ENCODE assay signal across 1 cellular context in the genomic region with DNA sequence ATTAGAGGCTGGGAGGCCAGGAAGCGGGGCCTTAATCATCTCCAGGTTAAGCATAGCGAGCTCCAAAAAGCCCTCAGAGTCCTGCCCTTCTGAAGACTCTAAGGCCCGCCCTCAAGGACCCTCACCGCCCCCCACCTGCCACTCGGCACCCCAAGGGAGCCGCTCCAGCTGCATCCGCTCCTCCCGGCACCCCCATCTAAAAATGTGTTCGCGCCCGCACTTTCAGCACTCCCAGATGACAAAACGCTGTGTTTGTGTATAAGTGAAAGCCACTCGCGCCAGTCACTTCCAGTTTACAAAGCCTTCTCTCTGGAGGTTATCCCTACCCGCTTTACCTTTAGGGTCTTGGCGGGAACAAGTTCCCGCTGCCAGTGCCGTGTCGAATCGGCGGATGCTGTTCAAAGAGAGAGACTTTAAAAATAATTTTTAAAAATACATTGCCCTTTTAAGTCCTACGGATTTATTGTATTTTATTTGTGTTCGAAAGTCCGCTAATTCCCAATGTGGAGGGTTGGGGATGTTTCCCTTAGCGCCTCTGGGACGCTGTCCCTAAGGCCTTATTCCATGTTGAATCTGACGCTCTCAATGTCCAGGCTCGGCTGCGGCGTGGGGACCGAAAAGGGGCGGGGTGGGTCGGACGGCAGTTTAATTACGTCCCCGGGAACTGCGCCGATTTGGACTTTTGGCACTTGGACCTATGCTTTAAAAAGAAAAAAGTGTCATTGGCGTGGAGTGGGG.
TF ChIP-seq lines count a peak whose summit lies in the region.

A gene (minus strand): TSS at position 64 of the 738 bp plus-strand sequence. CDS start 900 bp downstream, outside the sequence.
A gene with protein sequence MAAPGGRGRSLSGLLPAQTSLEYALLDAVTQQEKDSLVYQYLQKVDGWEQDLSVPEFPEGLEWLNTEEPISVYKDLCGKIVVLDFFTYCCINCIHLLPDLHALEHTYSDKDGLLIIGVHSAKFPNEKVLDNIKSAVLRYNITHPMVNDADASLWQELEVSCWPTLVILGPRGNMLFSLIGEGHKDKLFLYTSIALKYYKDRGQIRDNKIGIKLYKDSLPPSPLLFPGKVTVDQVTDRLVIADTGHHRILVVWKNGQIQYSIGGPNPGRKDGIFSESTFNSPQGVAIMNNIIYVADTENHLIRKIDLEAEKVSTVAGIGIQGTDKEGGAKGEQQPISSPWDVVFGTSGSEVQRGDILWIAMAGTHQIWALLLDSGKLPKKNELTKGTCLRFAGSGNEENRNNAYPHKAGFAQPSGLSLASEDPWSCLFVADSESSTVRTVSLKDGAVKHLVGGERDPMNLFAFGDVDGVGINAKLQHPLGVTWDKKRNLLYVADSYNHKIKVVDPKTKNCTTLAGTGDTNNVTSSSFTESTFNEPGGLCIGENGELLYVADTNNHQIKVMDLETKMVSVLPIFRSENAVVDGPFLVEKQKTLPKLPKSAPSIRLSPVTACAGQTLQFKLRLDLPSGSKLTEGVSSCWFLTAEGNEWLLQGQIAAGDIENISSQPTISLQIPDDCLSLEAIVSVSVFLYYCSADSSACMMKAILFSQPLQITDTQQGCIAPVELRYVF (plus strand): TSS at position 643 of the 738 bp plus-strand sequence. CDS start 212 bp downstream, outside the sequence.

TF ChIP-seq in K562, 482 proteins besides CTCF, POLR2A, EP300 and RAD21 (continued from another document):
- TF ChIP-seq, protein P1, sequence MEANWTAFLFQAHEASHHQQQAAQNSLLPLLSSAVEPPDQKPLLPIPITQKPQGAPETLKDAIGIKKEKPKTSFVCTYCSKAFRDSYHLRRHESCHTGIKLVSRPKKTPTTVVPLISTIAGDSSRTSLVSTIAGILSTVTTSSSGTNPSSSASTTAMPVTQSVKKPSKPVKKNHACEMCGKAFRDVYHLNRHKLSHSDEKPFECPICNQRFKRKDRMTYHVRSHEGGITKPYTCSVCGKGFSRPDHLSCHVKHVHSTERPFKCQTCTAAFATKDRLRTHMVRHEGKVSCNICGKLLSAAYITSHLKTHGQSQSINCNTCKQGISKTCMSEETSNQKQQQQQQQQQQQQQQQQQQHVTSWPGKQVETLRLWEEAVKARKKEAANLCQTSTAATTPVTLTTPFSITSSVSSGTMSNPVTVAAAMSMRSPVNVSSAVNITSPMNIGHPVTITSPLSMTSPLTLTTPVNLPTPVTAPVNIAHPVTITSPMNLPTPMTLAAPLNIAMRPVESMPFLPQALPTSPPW (CRISPR knock-in tag; IDR thresholded peaks at IDR 0.05) = peak; percentile 81
- TF ChIP-seq ZNF644 (tag; IDR thresholded peaks at IDR 0.05; ENCODE audit: low read depth) = 0 out of 2 replicates have a peak, but pooled peaks have one; percentile 23
- peak; percentile 88; the same call in 1 of the 2 replicates for TF ChIP-seq GTF2E2 (tag; IDR thresholded peaks at IDR 0.05)
- TF ChIP-seq ETV5 (CRISPR knock-in tag; IDR thresholded peaks at IDR 0.05; ENCODE audit: low read depth) = peak; percentile 28; the same call in 1 of the 2 replicates
- TF ChIP-seq ASH1L (IDR thresholded peaks at IDR 0.05; ENCODE audit: borderline replicate concordance, low read depth, partially characterized antibody) = no peak
- no peak for TF ChIP-seq NFYB (IDR thresholded peaks at IDR 0.05; ENCODE audit: extremely low read depth, insufficient read length)
- TF ChIP-seq SUPT5H (IDR thresholded peaks at IDR 0.05) = peak; percentile 56; the same call in 1 of the 2 replicates
- peak; percentile 100 for TF ChIP-seq ZEB2 (IDR thresholded peaks at IDR 0.05)
- no peak for TF ChIP-seq ZNF75A (CRISPR knock-in tag; IDR thresholded peaks at IDR 0.05)
- TF ChIP-seq, protein P2, sequence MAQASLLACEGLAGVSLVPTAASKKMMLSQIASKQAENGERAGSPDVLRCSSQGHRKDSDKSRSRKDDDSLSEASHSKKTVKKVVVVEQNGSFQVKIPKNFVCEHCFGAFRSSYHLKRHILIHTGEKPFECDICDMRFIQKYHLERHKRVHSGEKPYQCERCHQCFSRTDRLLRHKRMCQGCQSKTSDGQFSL (CRISPR knock-in tag; IDR thresholded peaks at IDR 0.05) = peak; percentile 91
- TF ChIP-seq, protein P2 (tag; IDR thresholded peaks at IDR 0.05) = peak in 1 of 2 experiments; percentile 94; a peak in 2 of 4 replicates
- peak; percentile 59; the same call in 1 of the 2 replicates for TF ChIP-seq ETV1 (tag; conservative IDR thresholded peaks at IDR 0.05; ENCODE audit: low read depth)
- no peak for TF ChIP-seq TEAD2 (tag; IDR thresholded peaks at IDR 0.05)
- peak; percentile 42; the same call in 1 of the 2 replicates for TF ChIP-seq MYC (IDR thresholded peaks at IDR 0.05; ENCODE audit: low read depth, low read length)
- TF ChIP-seq MYC (CRISPR knock-in tag; IDR thresholded peaks at IDR 0.05; ENCODE audit: borderline replicate concordance, low read depth) = peak; percentile 57; the same call in 1 of the 2 replicates
- TF ChIP-seq, protein P3, sequence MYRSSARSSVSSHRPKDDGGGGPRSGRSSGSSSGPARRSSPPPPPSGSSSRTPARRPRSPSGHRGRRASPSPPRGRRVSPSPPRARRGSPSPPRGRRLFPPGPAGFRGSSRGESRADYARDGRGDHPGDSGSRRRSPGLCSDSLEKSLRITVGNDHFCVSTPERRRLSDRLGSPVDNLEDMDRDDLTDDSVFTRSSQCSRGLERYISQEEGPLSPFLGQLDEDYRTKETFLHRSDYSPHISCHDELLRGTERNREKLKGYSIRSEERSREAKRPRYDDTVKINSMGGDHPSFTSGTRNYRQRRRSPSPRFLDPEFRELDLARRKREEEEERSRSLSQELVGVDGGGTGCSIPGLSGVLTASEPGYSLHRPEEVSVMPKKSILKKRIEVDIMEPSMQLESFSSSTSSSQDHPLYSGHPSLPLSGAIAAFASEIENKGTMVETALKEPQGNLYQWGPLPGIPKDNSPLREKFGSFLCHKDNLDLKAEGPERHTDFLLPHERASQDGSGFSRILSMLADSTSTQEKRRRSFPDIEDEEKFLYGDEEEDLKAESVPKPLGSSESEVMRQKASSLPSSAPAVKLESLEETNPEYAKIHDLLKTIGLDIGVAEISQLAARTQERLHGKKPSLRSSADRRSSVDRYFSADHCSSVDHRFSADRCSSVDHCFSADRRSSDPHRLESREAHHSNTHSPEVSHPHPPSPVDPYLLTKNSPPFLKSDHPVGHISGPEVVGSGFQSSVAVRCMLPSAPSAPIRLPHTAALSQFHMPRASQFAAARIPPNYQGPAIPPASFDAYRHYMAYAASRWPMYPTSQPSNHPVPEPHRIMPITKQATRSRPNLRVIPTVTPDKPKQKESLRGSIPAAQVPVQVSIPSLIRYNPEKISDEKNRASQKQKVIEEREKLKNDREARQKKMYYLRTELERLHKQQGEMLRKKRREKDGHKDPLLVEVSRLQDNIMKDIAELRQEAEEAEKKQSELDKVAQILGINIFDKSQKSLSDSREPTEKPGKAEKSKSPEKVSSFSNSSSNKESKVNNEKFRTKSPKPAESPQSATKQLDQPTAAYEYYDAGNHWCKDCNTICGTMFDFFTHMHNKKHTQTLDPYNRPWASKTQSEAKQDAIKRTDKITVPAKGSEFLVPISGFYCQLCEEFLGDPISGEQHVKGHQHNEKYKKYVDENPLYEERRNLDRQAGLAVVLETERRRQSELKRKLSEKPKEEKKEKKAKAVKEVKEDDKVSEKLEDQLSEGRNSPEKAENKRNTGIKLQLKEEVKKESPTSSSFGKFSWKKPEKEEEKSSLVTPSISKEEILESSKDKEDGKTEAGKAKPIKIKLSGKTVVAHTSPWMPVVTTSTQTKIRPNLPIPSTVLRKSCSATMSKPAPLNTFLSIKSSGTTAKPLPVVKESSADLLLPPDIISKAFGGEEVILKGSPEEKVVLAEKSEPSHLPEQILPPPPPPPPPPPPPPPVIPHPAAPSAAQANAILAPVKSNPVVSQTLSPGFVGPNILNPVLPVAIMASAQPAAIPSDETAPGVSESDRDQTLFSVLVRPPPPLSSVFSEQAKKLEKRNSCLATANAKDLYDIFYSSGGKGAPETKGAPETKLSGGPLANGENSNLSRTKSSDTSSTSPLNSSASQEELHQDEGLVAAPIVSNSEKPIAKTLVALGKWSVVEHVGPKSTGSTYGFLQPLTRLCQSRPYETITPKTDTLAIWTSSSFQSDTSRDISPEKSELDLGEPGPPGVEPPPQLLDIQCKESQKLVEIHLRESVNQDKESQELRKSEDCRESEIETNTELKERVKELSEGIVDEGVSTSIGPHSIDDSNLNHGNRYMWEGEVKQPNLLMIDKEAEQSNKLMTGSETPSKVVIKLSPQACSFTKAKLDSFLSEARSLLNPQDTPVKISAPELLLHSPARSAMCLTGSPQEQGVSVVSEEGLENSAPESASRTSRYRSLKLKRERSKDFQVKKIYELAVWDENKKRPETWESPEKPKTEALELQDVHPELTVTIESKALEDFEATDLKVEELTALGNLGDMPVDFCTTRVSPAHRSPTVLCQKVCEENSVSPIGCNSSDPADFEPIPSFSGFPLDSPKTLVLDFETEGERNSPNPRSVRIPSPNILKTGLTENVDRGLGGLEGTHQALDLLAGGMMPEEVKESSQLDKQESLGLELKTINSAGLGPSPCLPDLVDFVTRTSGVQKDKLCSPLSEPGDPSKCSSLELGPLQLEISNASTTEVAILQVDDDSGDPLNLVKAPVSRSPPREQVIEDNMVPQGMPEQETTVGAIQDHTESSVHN (IDR thresholded peaks at IDR 0.05; ENCODE audit: borderline replicate concordance in 1 of 2, low read depth in 1 of 2) = 0 out of 4 replicates have a peak, but pooled peaks of 1 of the 2 experiments have one; percentile 17
- TF ChIP-seq, protein P4, sequence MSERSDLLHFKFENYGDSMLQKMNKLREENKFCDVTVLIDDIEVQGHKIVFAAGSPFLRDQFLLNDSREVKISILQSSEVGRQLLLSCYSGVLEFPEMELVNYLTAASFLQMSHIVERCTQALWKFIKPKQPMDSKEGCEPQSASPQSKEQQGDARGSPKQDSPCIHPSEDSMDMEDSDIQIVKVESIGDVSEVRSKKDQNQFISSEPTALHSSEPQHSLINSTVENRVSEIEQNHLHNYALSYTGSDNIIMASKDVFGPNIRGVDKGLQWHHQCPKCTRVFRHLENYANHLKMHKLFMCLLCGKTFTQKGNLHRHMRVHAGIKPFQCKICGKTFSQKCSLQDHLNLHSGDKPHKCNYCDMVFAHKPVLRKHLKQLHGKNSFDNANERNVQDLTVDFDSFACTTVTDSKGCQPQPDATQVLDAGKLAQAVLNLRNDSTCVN (CRISPR knock-in tag; IDR thresholded peaks at IDR 0.05) = no peak
- no peak for TF ChIP-seq XRCC4 (IDR thresholded peaks at IDR 0.05; ENCODE audit: extremely low read depth, insufficient read depth, insufficient read length)
